Comparison of ENCODE assay signal across 13 cellular contexts in the genomic region with DNA sequence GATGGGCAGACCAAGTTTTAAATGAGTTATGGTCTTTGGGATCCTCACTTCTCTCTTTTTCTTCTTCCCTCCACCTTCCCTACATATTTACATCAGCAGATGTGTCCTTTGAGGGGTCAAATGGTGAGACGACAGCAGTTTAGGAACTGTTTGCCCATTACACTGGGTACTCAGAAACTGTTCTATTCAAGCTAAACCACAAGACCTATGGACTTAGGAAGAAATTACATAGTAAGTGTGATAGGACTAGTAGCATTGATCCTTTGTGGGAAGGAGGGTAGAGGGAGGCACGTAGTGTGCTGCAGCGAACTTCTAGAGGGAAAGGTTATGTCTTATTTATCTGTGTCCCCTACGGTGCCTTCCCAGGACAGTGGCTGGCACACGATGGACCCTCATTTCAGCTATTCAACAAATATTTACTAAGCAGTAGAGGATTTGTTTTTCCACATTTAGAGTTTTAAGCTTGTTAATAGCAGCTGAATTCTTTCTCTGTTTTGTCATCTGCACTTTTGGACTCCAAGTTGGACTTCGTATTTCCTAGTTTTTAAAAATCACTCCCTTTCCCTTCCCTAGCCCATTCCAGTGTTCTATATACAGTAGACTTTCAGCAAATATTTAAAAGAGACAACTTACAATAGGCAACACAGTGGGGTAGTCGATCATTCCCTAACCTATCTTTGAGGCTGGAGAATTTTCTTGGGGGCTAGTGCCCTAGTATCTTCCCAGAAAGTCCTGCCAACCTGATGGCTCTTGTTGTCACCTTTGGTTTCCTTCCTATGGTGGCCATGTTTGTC. TPM values are rescaled to one million over a fixed set of nuclear protein-coding genes. Genes with fewer than 3 reads are reported as not detected.
A peak's percentile ranks its signal among the peaks of the same experiment; 100 is the strongest.
DNase-seq lines count a peak whose midpoint lies in the region; ATAC-seq, FAIRE-seq and TF ChIP-seq lines count a peak whose summit lies in the region.
"Had no signal": no experiment of that assay in that cellular context is flagged by ENCODE, and none has a peak within 500 bp of the region (broad histone marks: within the 10 kb centered on the region; RNA-seq: fewer than 3 reads in every experiment).

No MANE protein-coding gene starts in this region.

- no peak overlapping the region for H4K91ac ChIP-seq in H1 (replicated peaks; ENCODE audit: insufficient read length, low read length)

- H2BK5ac ChIP-seq in H1 (ENCODE audit: low read depth, low read length) = no peak overlapping the region

- no peak for TF ChIP-seq RAD21 in H1 (IDR thresholded peaks at IDR 0.05 in 1 of 2, conservative IDR thresholded peaks at IDR 0.05 in 1 of 2; ENCODE audit: low read depth in 2 of 2, low read length in 2 of 2)

- H3K23me2 ChIP-seq in H1 (ENCODE audit: low read depth, low read length) = no peaks in the 10 kb centered on the region

- peaks cover 0 to 7% (median 0%) of the 10 kb centered on the region in 3 donors for H3K36me3 Mint-ChIP-seq in immature natural killer cell
- H3K36me3 Mint-ChIP-seq: activated naive CD8-positive, alpha-beta T cell had no signal

- H3K4me1 ChIP-seq in H1 (replicated peaks in 1 of 4; ENCODE audit: control insufficient read depth in 3 of 4, insufficient read depth in 4 of 4, low read length in 3 of 4) (peaks cover 2 to 10% (median 5%) of the 10 kb centered on the region in 4 experiments; a peak in 4 of 7 replicates), lower lobe of right lung (peaks cover 57% of the 10 kb centered on the region), small intestine (ENCODE audit: control insufficient read depth in 2 of 2, insufficient read depth in 1 of 2, low read depth in 1 of 2, low read length in 1 of 2) (peaks cover 0 to 5% of the 10 kb centered on the region in 2 donors)
- H3K4me1 ChIP-seq: colonic mucosa had no signal

- H2BK120ac ChIP-seq in H1 (replicated peaks; ENCODE audit: low read depth, low read length) = no peak overlapping the region

- no peaks in the 10 kb centered on the region for H3K79me2 ChIP-seq in H1 (ENCODE audit: control insufficient read depth in 1 of 2, insufficient read depth in 2 of 2, low read length in 2 of 2)

- H3K9ac ChIP-seq in H1 (replicated peaks in 1 of 4; ENCODE audit: extremely low read depth in 1 of 4, low read depth in 3 of 4, low read length in 3 of 4) = no peak overlapping the region

- H3K4me3 ChIP-seq in H1 (ENCODE audit: extremely low read depth in 1 of 4, insufficient read depth in 2 of 4, low read depth in 3 of 4, low read length in 4 of 4) (no peak overlapping the region), lower lobe of right lung (no peak overlapping the region), small intestine (ENCODE audit: low read depth in 1 of 2, low read length in 2 of 2) (no peak overlapping the region)
- H3K4me3 ChIP-seq: colonic mucosa, skin epidermis had no signal

- H3K27me3 Mint-ChIP-seq in immature natural killer cell (ENCODE audit: low read depth in 3 of 3) = peaks cover 0 to 2% (median 0%) of the 10 kb centered on the region in 3 donors

- CTCF ChIA-PET in H1 (lab: Charles Lee; ENCODE audit: partially characterized antibody) = interaction anchor here (0.6 to 3.2 kb wide), 5 partner anchors 9 to 348 kb away, joined by 3 to 17 read pairs (median 3); no protein-coding TSS in a partner anchor

- POLR2A ChIA-PET in H1 (lab: Charles Lee; ENCODE audit: partially characterized antibody) = interaction anchor here (0.9 to 1.6 kb wide), 2 partner anchors 14 to 70 kb away, joined by 3 to 4 read pairs; partner anchors contain the start of gene FZD4

- H2BK12ac ChIP-seq in H1 (ENCODE audit: low read depth, low read length) = 0 out of 2 replicates have a peak overlapping the region, but pooled peaks have one; percentile 77

- H3K56ac ChIP-seq in H1 (replicated peaks; ENCODE audit: insufficient read length, low read depth, low read length) = no peak overlapping the region

- H3K27ac ChIP-seq in C4-2B (peak overlapping the region; percentile 47; the same call in 1 of the 2 replicates), H1 (ENCODE audit: low read depth, low read length) (no peak overlapping the region), lower lobe of right lung (peak overlapping the region; percentile 73), small intestine (ENCODE audit: low read depth in 1 of 2, low read length in 1 of 2) (peak overlapping the region in 1 of 2 donors; percentile 22), caudate nucleus (ENCODE audit: low read depth, low read length) (no peak overlapping the region)

- no peaks in the 10 kb centered on the region for H3K4me1 Mint-ChIP-seq in immature natural killer cell

- H3K79me1 ChIP-seq in H1 (ENCODE audit: low read depth, low read length) = no peaks in the 10 kb centered on the region

- no peak overlapping the region for H3K18ac ChIP-seq in H1 (ENCODE audit: extremely low read depth, low read length)

- no peak for TF ChIP-seq EP300 in H1 (IDR thresholded peaks at IDR 0.05; ENCODE audit: borderline replicate concordance in 1 of 2, low read depth in 2 of 2, low read length in 2 of 2)

- H3K9me3 Mint-ChIP-seq in immature natural killer cell = no peaks in the 10 kb centered on the region

- H3K23ac ChIP-seq in H1 (ENCODE audit: insufficient read length) = no peak overlapping the region

- H2AFZ ChIP-seq in H1 (ENCODE audit: low read length) = no peak overlapping the region

- H3K4me3 Mint-ChIP-seq in immature natural killer cell = no peak overlapping the region
- H3K4me3 Mint-ChIP-seq: activated naive CD8-positive, alpha-beta T cell had no signal

- no peaks in the 10 kb centered on the region for H3K27me3 ChIP-seq in H1 (replicated peaks in 1 of 4; ENCODE audit: control insufficient read depth in 3 of 4, extremely low read depth in 1 of 4, insufficient read depth in 3 of 4, low read length in 3 of 4)
- no peaks in the 10 kb centered on the region for H3K27me3 ChIP-seq in lower lobe of right lung (ENCODE audit: low read depth)
- no peaks in the 10 kb centered on the region for H3K27me3 ChIP-seq in small intestine (ENCODE audit: control insufficient read depth in 2 of 2, insufficient read depth in 2 of 2, low read length in 2 of 2)
- H3K27me3 ChIP-seq: colonic mucosa had no signal

- intact Hi-C loops in lower lobe of right lung (cut with DNase I) = no loop called here

- WGBS in H1 (ENCODE audit: extremely low coverage in 1 of 2, insufficient coverage in 1 of 2, insufficient read length in 1 of 2, insufficient replicate concordance in 2 of 2, low coverage in 1 of 2, low lambda C conversion rate in 2 of 2, missing lambda C conversion rate in 1 of 2), 2 experiments = 86% methylated on average over 7 of the region's 7 CpGs; no CpG with 5 or more reads in 1 of the 2 experiments
- WGBS in small intestine, 3 donors = 38 to 52% (median 39%) methylated on average over 7 of the region's 7 CpGs

- no peak overlapping the region for H3K4me2 ChIP-seq in H1 (ENCODE audit: insufficient read depth in 1 of 2, low read depth in 2 of 2, low read length in 2 of 2)

- no peak overlapping the region for H2BK15ac ChIP-seq in H1 (ENCODE audit: low read length)

- H4K5ac ChIP-seq in H1 (ENCODE audit: insufficient read length, low read depth, low read length) = no peak overlapping the region

- no peak for TF ChIP-seq POLR2A in H1 (IDR thresholded peaks at IDR 0.05; ENCODE audit: control extremely low read depth in 1 of 2, low read depth in 2 of 2, low read length in 2 of 2)

- no peaks in the 10 kb centered on the region for H4K20me1 ChIP-seq in H1 (replicated peaks in 1 of 2; ENCODE audit: control insufficient read depth in 1 of 2, insufficient read depth in 2 of 2, low read length in 2 of 2)

- FAIRE-seq in H1 (lab: Jason Lieb, UNC) (no peak), small intestine (lab: Jason Lieb, UNC) (no peak)

- no peak overlapping the region for H3K27ac Mint-ChIP-seq in immature natural killer cell
- H3K27ac Mint-ChIP-seq: activated naive CD8-positive, alpha-beta T cell had no signal

- no peak overlapping the region for H2BK20ac ChIP-seq in H1 (ENCODE audit: low read length)

- ATAC-seq in lower lobe of right lung (no peak), GM19455 (IDR thresholded peaks at IDR 0.05; ENCODE audit: unreplicated experiment) (no peak), HG02610 (IDR thresholded peaks at IDR 0.05; ENCODE audit: unreplicated experiment) (no peak)

- H3K9me3 ChIP-seq in H1 (ENCODE audit: insufficient read depth in 2 of 2, low read depth in 1 of 2, low read length in 1 of 2) (no peaks in the 10 kb centered on the region), lower lobe of right lung (no peaks in the 10 kb centered on the region), small intestine (ENCODE audit: control insufficient read depth, low read depth) (no peaks in the 10 kb centered on the region)
- H3K9me3 ChIP-seq: colonic mucosa had no signal

- H3K36me3 ChIP-seq in H1 (ENCODE audit: control insufficient read depth in 2 of 4, insufficient read depth in 4 of 4, low read length in 3 of 4) = no peaks in the 10 kb centered on the region
- H3K36me3 ChIP-seq in lower lobe of right lung = peaks cover 5% of the 10 kb centered on the region
- H3K36me3 ChIP-seq in small intestine (ENCODE audit: control insufficient read depth in 2 of 2, insufficient read depth in 2 of 2, low read length in 2 of 2) = no peaks in the 10 kb centered on the region
- H3K36me3 ChIP-seq: colonic mucosa had no signal

- H2AK5ac ChIP-seq in H1 (ENCODE audit: low read depth, low read length) = no peak overlapping the region

- DNase-seq in H1 (ENCODE audit: low read depth in 1 of 2, low spot score in 2 of 2) (no peak), lower lobe of right lung (no peak), small intestine (peak; percentile 25), caudate nucleus (lab: John Stamatoyannopoulos, UW) (no peak), immature natural killer cell (no peak)
- DNase-seq: activated CD4-positive, CD25-positive, alpha-beta regulatory T cell treated with anti-CD3 and anti-CD28 coated beads, Interleukin-2, amount 50 U/mL, for 72 hours; colonic mucosa; NCI-H1417 had no signal

- no peak overlapping the region for H3K14ac ChIP-seq in H1 (ENCODE audit: insufficient read length)

- no peak overlapping the region for H3K4ac ChIP-seq in H1 (replicated peaks; ENCODE audit: insufficient read length, low read depth, low read length)

- H4K8ac ChIP-seq in H1 (ENCODE audit: extremely low read depth, insufficient read depth, low read length) = no peak overlapping the region

- TF ChIP-seq CTCF in C4-2B (conservative IDR thresholded peaks at IDR 0.05) (no peak), H1 (IDR thresholded peaks at IDR 0.05; ENCODE audit: control extremely low read depth in 1 of 3, insufficient read depth in 1 of 3, low read depth in 1 of 3, low read length in 3 of 3) (no peak), lower lobe of right lung (IDR thresholded peaks at IDR 0.05) (no peak)

RNA-seq across cellular contexts. Expression of gene FZD4, which starts 13.9 kb away (rescaled TPM):
- 6.8 and 7.1 TPM in 2 replicates for total RNA-seq in H1 (2021; fragmentation: NEBNext Ultra II Directional; extraction: Animal tissue kit (Norgen Biotek cat#: 25700))
- 3.0 and 3.1 TPM in 2 replicates for polyA plus RNA-seq in H1 (2011; rRNA removed)
- 3.3 TPM for polyA plus RNA-seq in H1 (2011; cell fraction: cytosol; rRNA removed)
- 2.1 TPM for polyA plus RNA-seq in H1 (2011; cell fraction: nucleus; rRNA removed)
- polyA plus RNA-seq in H1 (2012, experiment 1 of 2) = 2.5 to 3.6 TPM (median 3.0 TPM) in 4 replicates
- 0.35 TPM for polyA plus RNA-seq in H1 (2012, experiment 2 of 2)
- polyA plus RNA-seq in H1 (2013, experiment 1 of 2) = 6.1 TPM
- 6.4 TPM for polyA plus RNA-seq in H1 (2013, experiment 2 of 2)
- polyA minus RNA-seq in H1 (2011; rRNA and poly(A)+ RNA removed) = 6.1 and 6.8 TPM in 2 replicates
- polyA minus RNA-seq in H1 (2011; cell fraction: cytosol; rRNA and poly(A)+ RNA removed) = 3.4 TPM
- polyA minus RNA-seq in H1 (2011; cell fraction: nucleus; rRNA and poly(A)+ RNA removed) = 5.1 TPM
- total RNA-seq in lower lobe of right lung = 51.1 TPM
- polyA plus RNA-seq in small intestine = 10 to 100 TPM in 1 of 3 donors, under 1 TPM in 2; 0.22 to 12.2 (median 0.27) TPM
- under 1 TPM in 1 of 3 donors, not detected in 2; 0.10 TPM for polyA plus RNA-seq in immature natural killer cell

Comparison
In these comparisons a context has a peak if more than half of its experiments do, and no peak if none do; other contexts are left out.
1. H3K27ac ChIP-seq: peak in C4-2B (single experiment) and lower lobe of right lung (single experiment); none in H1 (single experiment) and caudate nucleus (single experiment).